Comparison of ENCODE assay signal across 17 cellular contexts in the genomic region with DNA sequence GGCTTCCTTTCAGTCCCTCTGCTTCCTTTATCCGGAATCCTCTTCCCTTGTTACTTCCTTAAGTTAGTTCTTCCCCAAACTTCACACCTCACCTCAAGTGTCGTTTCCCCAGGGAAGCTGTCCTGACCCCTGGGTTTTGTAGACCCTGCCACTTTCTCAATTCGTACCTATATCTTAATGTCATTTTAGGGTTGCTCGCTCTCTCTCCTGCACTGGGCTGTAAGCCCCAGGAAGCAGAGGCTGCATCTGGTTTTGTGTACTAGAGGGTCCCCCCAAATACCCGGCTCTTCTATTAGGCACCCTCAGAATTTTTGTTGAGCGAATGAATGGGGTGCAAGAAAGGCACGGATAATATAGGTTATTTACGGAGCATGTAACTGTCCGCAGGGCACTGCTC. TPM values are rescaled to one million over a fixed set of nuclear protein-coding genes. Genes with fewer than 3 reads are reported as not detected.
DNase-seq lines count a peak whose midpoint lies in the region; FAIRE-seq and TF ChIP-seq lines count a peak whose summit lies in the region.
"Had no signal": no experiment of that assay in that cellular context is flagged by ENCODE, and none has a peak within 500 bp of the region (broad histone marks: within the 10 kb centered on the region; RNA-seq: fewer than 3 reads in every experiment).

No MANE protein-coding gene starts in this region.

- no peaks in the 10 kb centered on the region for H4K20me1 ChIP-seq in H1 (replicated peaks in 1 of 2; ENCODE audit: control insufficient read depth in 1 of 2, insufficient read depth in 2 of 2, low read length in 2 of 2)

- H3K27ac ChIP-seq in HUES64 (ENCODE audit: low read depth, low read length) (no peak overlapping the region), H1 (ENCODE audit: low read depth, low read length) (no peak overlapping the region)
- H3K27ac ChIP-seq: HL-60, RWPE1, SJSA1 had no signal

- WGBS in HUES64: 85% methylated on average over 9 of the region's 9 CpGs
- 86% methylated on average over 9 of the region's 9 CpGs; no CpG with 5 or more reads in 1 of the 2 experiments for WGBS in H1 (ENCODE audit: extremely low coverage in 1 of 2, insufficient coverage in 1 of 2, insufficient read length in 1 of 2, insufficient replicate concordance in 2 of 2, low coverage in 1 of 2, low lambda C conversion rate in 2 of 2, missing lambda C conversion rate in 1 of 2), 2 experiments

- peaks cover 48% of the 10 kb centered on the region for H3K27me3 ChIP-seq in HUES64 (ENCODE audit: insufficient read depth, low read length)
- H3K27me3 ChIP-seq in H1 (replicated peaks in 1 of 4; ENCODE audit: control insufficient read depth in 3 of 4, extremely low read depth in 1 of 4, insufficient read depth in 3 of 4, low read length in 3 of 4): peaks cover 16 to 43% (median 32%) of the 10 kb centered on the region in 4 experiments

- FAIRE-seq in H1 (lab: Jason Lieb, UNC): no peak
- FAIRE-seq in RCC 7860 (lab: Jason Lieb, UNC): no peak
- FAIRE-seq: GM19239, HTR-8/SVneo had no signal

- H3K36me3 ChIP-seq in HUES64 (ENCODE audit: insufficient read depth, low read length) (no peaks in the 10 kb centered on the region), H1 (ENCODE audit: control insufficient read depth in 2 of 4, insufficient read depth in 4 of 4, low read length in 3 of 4) (no peaks in the 10 kb centered on the region)
- H3K36me3 ChIP-seq: SJSA1 had no signal

- H3K14ac ChIP-seq in H1 (ENCODE audit: insufficient read length): no peak overlapping the region

- peak overlapping the region; percentile 7; the same call in 1 of the 2 replicates for H2BK12ac ChIP-seq in H1 (ENCODE audit: low read depth, low read length)

- H3K36me3 Mint-ChIP-seq in nephron (ENCODE audit: low read depth): no peaks in the 10 kb centered on the region

- H2AFZ ChIP-seq in H1 (ENCODE audit: low read length): no peak overlapping the region

- H2BK120ac ChIP-seq in H1 (replicated peaks; ENCODE audit: low read depth, low read length): no peak overlapping the region

- H3K27ac Mint-ChIP-seq in nephron: no peak overlapping the region

- no peak overlapping the region for H4K8ac ChIP-seq in H1 (ENCODE audit: extremely low read depth, insufficient read depth, low read length)

- H3K56ac ChIP-seq in H1 (replicated peaks; ENCODE audit: insufficient read length, low read depth, low read length): no peak overlapping the region

- no peak for TF ChIP-seq CTCF in H1 (IDR thresholded peaks at IDR 0.05; ENCODE audit: control extremely low read depth in 1 of 3, insufficient read depth in 1 of 3, low read depth in 1 of 3, low read length in 3 of 3)
- no peak for TF ChIP-seq CTCF in nephron (IDR thresholded peaks at IDR 0.05; ENCODE audit: unreplicated experiment in 3 of 3)

- no peaks in the 10 kb centered on the region for H3K79me2 ChIP-seq in H1 (ENCODE audit: control insufficient read depth in 1 of 2, insufficient read depth in 2 of 2, low read length in 2 of 2)

- H3K79me1 ChIP-seq in H1 (ENCODE audit: low read depth, low read length): no peaks in the 10 kb centered on the region; the same call in 1 of the 2 replicates

- H3K4me1 Mint-ChIP-seq in nephron: peaks cover 12% of the 10 kb centered on the region

- H3K4me2 ChIP-seq in H1 (ENCODE audit: insufficient read depth in 1 of 2, low read depth in 2 of 2, low read length in 2 of 2): peak overlapping the region; percentile 63 to 86; a peak in 2 of 4 replicates

- no peak for TF ChIP-seq POLR2A in H1 (IDR thresholded peaks at IDR 0.05; ENCODE audit: control extremely low read depth in 1 of 2, low read depth in 2 of 2, low read length in 2 of 2)

- H4K91ac ChIP-seq in H1 (replicated peaks; ENCODE audit: insufficient read length, low read length): peak overlapping the region; percentile 0

- no peak overlapping the region; the same call in 1 of the 2 replicates for H3K18ac ChIP-seq in H1 (ENCODE audit: extremely low read depth, low read length)

- POLR2A ChIA-PET in H1 (lab: Charles Lee; ENCODE audit: partially characterized antibody): interaction anchor here (1.0 to 1.4 kb wide), 2 partner anchors 15 to 73 kb away, joined by 3 read pairs; no protein-coding TSS in a partner anchor

- H3K9ac ChIP-seq in HUES64 (ENCODE audit: low read depth, low read length): no peak overlapping the region
- H3K9ac ChIP-seq in H1 (replicated peaks in 1 of 4; ENCODE audit: extremely low read depth in 1 of 4, low read depth in 3 of 4, low read length in 3 of 4): no peak overlapping the region

- DNase-seq in H1 (ENCODE audit: low read depth in 1 of 2, low spot score in 2 of 2) (no peak), NCI-H345 (lab: John Stamatoyannopoulos, UW) (no peak), RCC 7860 (ENCODE audit: low spot score) (no peak), GOT3 (lab: John Stamatoyannopoulos, UW) (no peak), NCI-H82 (lab: John Stamatoyannopoulos, UW) (no peak)
- DNase-seq: EL, NCI-H1930, NCI-H2171, NCI-H446 treated with DMSO at 0.1 percent for 48 hours, OCI-M1 had no signal

- CTCF ChIA-PET in H1 (lab: Charles Lee; ENCODE audit: partially characterized antibody): interaction anchor here (0.7 to 1.5 kb wide), 3 partner anchors 27 to 82 kb away, joined by 3 to 6 read pairs (median 4); no protein-coding TSS in a partner anchor

- TF ChIP-seq EP300 in H1 (IDR thresholded peaks at IDR 0.05; ENCODE audit: borderline replicate concordance in 1 of 2, low read depth in 2 of 2, low read length in 2 of 2): no peak

- peaks cover 3% of the 10 kb centered on the region; the same call in 1 of the 2 replicates for H3K9me3 ChIP-seq in HUES64 (ENCODE audit: insufficient read depth, low read depth, low read length)
- H3K9me3 ChIP-seq in H1 (ENCODE audit: insufficient read depth in 2 of 2, low read depth in 1 of 2, low read length in 1 of 2): no peaks in the 10 kb centered on the region
- H3K9me3 ChIP-seq: SJSA1 had no signal

- H3K9me3 Mint-ChIP-seq in nephron: no peaks in the 10 kb centered on the region

- peak overlapping the region; percentile 71; the same call in 1 of the 2 replicates for H2AK5ac ChIP-seq in H1 (ENCODE audit: low read depth, low read length)

- H3K4me3 ChIP-seq in HUES64 (ENCODE audit: low read length): 0 out of 2 replicates have a peak overlapping the region, but pooled peaks have one; percentile 39
- peak overlapping the region in 2 of 4 experiments; percentile 29 to 60; a peak in 3 of 8 replicates for H3K4me3 ChIP-seq in H1 (ENCODE audit: extremely low read depth in 1 of 4, insufficient read depth in 2 of 4, low read depth in 3 of 4, low read length in 4 of 4)

- H3K23ac ChIP-seq in H1 (ENCODE audit: insufficient read length): no peak overlapping the region

- no peak overlapping the region for H2BK20ac ChIP-seq in H1 (ENCODE audit: low read length)

- H3K4me1 ChIP-seq in HUES64 (ENCODE audit: insufficient read depth, low read length): no peaks in the 10 kb centered on the region
- H3K4me1 ChIP-seq in H1 (replicated peaks in 1 of 4; ENCODE audit: control insufficient read depth in 3 of 4, insufficient read depth in 4 of 4, low read length in 3 of 4): peaks cover 0 to 16% (median 5%) of the 10 kb centered on the region in 4 experiments; a peak in 4 of 7 replicates

- H3K27me3 Mint-ChIP-seq in nephron (ENCODE audit: low read depth): peaks cover 75% of the 10 kb centered on the region

- H2BK5ac ChIP-seq in H1 (ENCODE audit: low read depth, low read length): no peak overlapping the region

- TF ChIP-seq RAD21 in H1 (IDR thresholded peaks at IDR 0.05 in 1 of 2, conservative IDR thresholded peaks at IDR 0.05 in 1 of 2; ENCODE audit: low read depth in 2 of 2, low read length in 2 of 2): no peak

- H3K23me2 ChIP-seq in H1 (ENCODE audit: low read depth, low read length): peaks cover 4% of the 10 kb centered on the region; the same call in 1 of the 2 replicates

- H3K4me3 Mint-ChIP-seq in nephron: peak overlapping the region in 2 of 3 experiments; percentile 41 to 48

- H3K4ac ChIP-seq in H1 (replicated peaks; ENCODE audit: insufficient read length, low read depth, low read length): no peak overlapping the region

- no peak overlapping the region for H2BK15ac ChIP-seq in H1 (ENCODE audit: low read length)

- H4K5ac ChIP-seq in H1 (ENCODE audit: insufficient read length, low read depth, low read length): no peak overlapping the region

TF ChIP-seq in H1, 55 proteins besides CTCF, POLR2A, EP300 and RAD21:
- TF ChIP-seq HDAC2 (IDR thresholded peaks at IDR 0.05; ENCODE audit: borderline replicate concordance in 1 of 2, low read depth in 2 of 2, low read length in 2 of 2) (no peak), MAFK (IDR thresholded peaks at IDR 0.05; ENCODE audit: low read depth, low read length) (no peak)

RNA-seq across cellular contexts. Expression of gene OPRD1, which starts 0.6 kb away (rescaled TPM):
- polyA plus RNA-seq in HUES64 (2013, experiment 1 of 2): 0.60 TPM
- 0.76 TPM for polyA plus RNA-seq in HUES64 (2013, experiment 2 of 2)
- total RNA-seq in H1 (2021; fragmentation: NEBNext Ultra II Directional; extraction: Animal tissue kit (Norgen Biotek cat#: 25700)): 3.3 and 3.7 TPM in 2 replicates
- polyA plus RNA-seq in H1 (2011; rRNA removed): 2.5 and 2.6 TPM in 2 replicates
- 1.6 TPM for polyA plus RNA-seq in H1 (2011; cell fraction: cytosol; rRNA removed)
- polyA plus RNA-seq in H1 (2011; cell fraction: nucleus; rRNA removed): 3.5 TPM
- 1.6 to 1.9 TPM (median 1.7 TPM) in 4 replicates for polyA plus RNA-seq in H1 (2012, experiment 1 of 2)
- 1.0 TPM for polyA plus RNA-seq in H1 (2012, experiment 2 of 2)
- 1.3 TPM for polyA plus RNA-seq in H1 (2013, experiment 1 of 2)
- 1.5 TPM for polyA plus RNA-seq in H1 (2013, experiment 2 of 2)
- 7.7 and 9.9 TPM in 2 replicates for polyA minus RNA-seq in H1 (2011; rRNA and poly(A)+ RNA removed)
- polyA minus RNA-seq in H1 (2011; cell fraction: cytosol; rRNA and poly(A)+ RNA removed): 2.9 TPM
- polyA minus RNA-seq in H1 (2011; cell fraction: nucleus; rRNA and poly(A)+ RNA removed): 2.4 TPM
